In the genomic region with DNA sequence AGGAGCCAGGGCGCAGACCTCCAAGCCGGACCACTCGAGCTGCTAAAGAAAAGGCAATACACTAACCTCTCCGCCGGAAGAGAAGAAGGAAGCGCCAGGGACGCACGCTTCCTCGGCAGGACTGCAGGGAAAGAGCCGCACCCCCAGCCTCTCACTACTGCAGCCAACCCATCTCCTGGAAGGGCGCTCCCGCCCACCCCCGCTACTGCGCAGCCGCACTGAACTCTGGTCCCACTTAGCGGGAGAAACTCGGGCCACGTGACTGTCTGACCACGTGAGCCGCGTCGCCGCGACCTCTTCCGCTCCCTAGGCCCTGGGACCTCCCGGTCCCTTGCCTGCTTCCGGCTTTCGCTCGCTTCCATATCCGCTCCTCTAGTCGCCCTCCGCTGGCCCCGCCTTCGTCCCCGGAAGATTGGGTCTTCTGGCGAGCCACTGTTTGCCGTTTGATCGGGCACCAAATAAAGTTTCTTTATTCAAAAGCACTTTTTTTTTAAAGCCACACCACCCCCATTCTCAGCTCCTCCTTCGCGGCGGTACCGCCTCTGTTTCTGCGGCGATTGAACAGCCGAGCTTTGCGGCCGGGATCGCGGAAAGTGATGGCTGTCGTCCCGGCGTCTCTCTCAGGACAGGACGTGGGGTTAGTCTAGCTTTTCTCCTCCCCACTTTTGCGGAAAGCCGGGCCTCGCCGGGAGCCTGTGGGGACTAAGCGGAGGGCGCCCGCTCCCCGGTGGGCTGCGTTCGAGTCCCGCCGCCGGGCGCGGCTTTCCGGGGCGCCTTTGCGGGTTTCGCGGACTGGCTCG, we compare ENCODE assay signal across 8 cellular contexts.
DNase-seq lines count a peak whose midpoint lies in the region; ATAC-seq and TF ChIP-seq lines count a peak whose summit lies in the region.

A gene with protein sequence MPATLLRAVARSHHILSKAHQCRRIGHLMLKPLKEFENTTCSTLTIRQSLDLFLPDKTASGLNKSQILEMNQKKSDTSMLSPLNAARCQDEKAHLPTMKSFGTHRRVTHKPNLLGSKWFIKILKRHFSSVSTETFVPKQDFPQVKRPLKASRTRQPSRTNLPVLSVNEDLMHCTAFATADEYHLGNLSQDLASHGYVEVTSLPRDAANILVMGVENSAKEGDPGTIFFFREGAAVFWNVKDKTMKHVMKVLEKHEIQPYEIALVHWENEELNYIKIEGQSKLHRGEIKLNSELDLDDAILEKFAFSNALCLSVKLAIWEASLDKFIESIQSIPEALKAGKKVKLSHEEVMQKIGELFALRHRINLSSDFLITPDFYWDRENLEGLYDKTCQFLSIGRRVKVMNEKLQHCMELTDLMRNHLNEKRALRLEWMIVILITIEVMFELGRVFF (minus strand): TSS at position 177 of the 800 bp plus-strand sequence. CDS start 6,315 bp downstream, outside the sequence.

- ATAC-seq in GM19035 (IDR thresholded peaks at IDR 0.05; ENCODE audit: unreplicated experiment) = peak; percentile 97
- ATAC-seq in HG03354 (IDR thresholded peaks at IDR 0.05; ENCODE audit: poor library complexity, severe bottlenecking, unreplicated experiment) = peak; percentile 96
- ATAC-seq in activated CD4-positive, CD25-positive, alpha-beta regulatory T cell treated with anti-CD3 and anti-CD28 coated beads, Interleukin-2, amount 50 U/mL, for 24 hours = peak; percentile 98

- DNase-seq in AG09319 (ENCODE audit: extremely low read depth, low read depth) (peak; percentile 100), NCI-H446 treated with DMSO at 0.1 percent for 48 hours (lab: John Stamatoyannopoulos, UW) (peak; percentile 99), cerebellar cortex (ENCODE audit: low spot score) (peak; percentile 100), iris pigment epithelial cell (ENCODE audit: low read depth) (peak; percentile 100)
- peak; percentile 99 for DNase-seq in stimulated activated CD4-positive, alpha-beta T cell treated with anti-CD3 and anti-CD28 coated beads, Interleukin-12 subunit alpha, Interleukin-12 subunit beta, amount 100 ng/mL, for 24 hours (ENCODE audit: low read depth in 2 of 2)

- TF ChIP-seq CTCF in AG09319 (IDR thresholded peaks at IDR 0.05; ENCODE audit: low read depth, low read length) = no peak

Comparison
In these comparisons a context has a peak if more than half of its experiments do, and no peak if none do; other contexts are left out.
1. Peak in every context shown above with its lines: DNase-seq and ATAC-seq.